In genomic region chr16:3689731-3690130, GRCh38 we compare ENCODE assay signal across 15 cellular contexts. TPM values are rescaled to one million over a fixed set of nuclear protein-coding genes. Genes with fewer than 3 reads are reported as not detected.
A peak's percentile ranks its signal among the peaks of the same experiment; 100 is the strongest.
DNase-seq lines count a peak whose midpoint lies in the region; ATAC-seq and TF ChIP-seq lines count a peak whose summit lies in the region.
"Had no signal": no experiment of that assay in that cellular context is flagged by ENCODE, and none has a peak within 500 bp of the region (broad histone marks: within the 10 kb centered on the region; RNA-seq: fewer than 3 reads in every experiment).

No MANE protein-coding gene starts in this region.

- BruUV-seq in A673 (replicated peaks; lab: Mats Ljungman, UMichigan) = no TSS peak

- H3K27me3 ChIP-seq in A673 (replicated peaks; ENCODE audit: insufficient read depth, low read depth, low read length, poor library complexity) (no peaks in the 10 kb centered on the region), KMS-11 (ENCODE audit: insufficient read depth, low read depth) (no peaks in the 10 kb centered on the region), fibroblast of lung (ENCODE audit: control insufficient read depth, insufficient read depth, low read length) (no peaks in the 10 kb centered on the region), sigmoid colon (no peaks in the 10 kb centered on the region), endodermal cell (ENCODE audit: control insufficient read depth, insufficient read depth, low read length, poor library complexity, severe bottlenecking) (no peaks in the 10 kb centered on the region)
- H3K27me3 ChIP-seq: brain microvascular endothelial cell, left lung, upper lobe of left lung had no signal

- H3K27ac ChIP-seq in A673 (ENCODE audit: low read depth, low read length, poor library complexity, severe bottlenecking) (peak overlapping the region; percentile 43), KMS-11 (peak overlapping the region; percentile 67; the same call in 1 of the 2 replicates), fibroblast of lung (ENCODE audit: insufficient read depth, low read length) (peak overlapping the region; percentile 31), sigmoid colon (peak overlapping the region; percentile 57 to 77 (median 72)), endodermal cell (ENCODE audit: low read depth, low read length) (no peak overlapping the region)
- H3K27ac ChIP-seq: brain microvascular endothelial cell, left lung had no signal

- no peak for TF ChIP-seq EP300 in sigmoid colon (IDR thresholded peaks at IDR 0.05)

- H3K79me2 ChIP-seq in KMS-11 (ENCODE audit: insufficient read depth, low read depth) (peaks cover 41% of the 10 kb centered on the region; the same call in 1 of the 2 replicates), fibroblast of lung (ENCODE audit: control insufficient read depth, insufficient read depth, low read length) (no peaks in the 10 kb centered on the region)

- no peaks in the 10 kb centered on the region for H3K9me3 Mint-ChIP-seq in endodermal cell
- H3K9me3 Mint-ChIP-seq: activated naive CD4-positive, alpha-beta T cell treated with anti-CD3 and anti-CD28 coated beads, Interleukin-2, amount 50 U/mL, for 72 hours; activated T-helper 1 cell treated with anti-CD3 and anti-CD28 coated beads, Interleukin-12 subunit alpha, Interleukin-12 subunit beta, Interleukin-2, Interleukin-4 antibody, amounts not matched to agents 30 ng/mL and 10 ng/mL and 1 ng/mL, durations not matched to agents 14 hours and 24 hours and 36 hours; CD4-positive, alpha-beta memory T cell had no signal

- H3K9me3 ChIP-seq in A673 (ENCODE audit: low read depth, low read length, poor library complexity, severe bottlenecking) = no peaks in the 10 kb centered on the region
- H3K9me3 ChIP-seq in fibroblast of lung (ENCODE audit: control insufficient read depth, insufficient read depth, low read depth, low read length) = no peaks in the 10 kb centered on the region
- no peaks in the 10 kb centered on the region for H3K9me3 ChIP-seq in sigmoid colon
- no peaks in the 10 kb centered on the region for H3K9me3 ChIP-seq in endodermal cell (ENCODE audit: control insufficient read depth, low read length)
- H3K9me3 ChIP-seq: left lung, mucosa of descending colon, upper lobe of left lung had no signal

- H3K4me2 ChIP-seq in KMS-11 = peak overlapping the region; percentile 85; the same call in 1 of the 2 replicates
- no peak overlapping the region for H3K4me2 ChIP-seq in fibroblast of lung (ENCODE audit: extremely low read depth, insufficient read depth, low read length)

- H3K27ac Mint-ChIP-seq in endodermal cell = no peak overlapping the region
- H3K27ac Mint-ChIP-seq: activated T-helper 1 cell treated with anti-CD3 and anti-CD28 coated beads, Interleukin-12 subunit alpha, Interleukin-12 subunit beta, Interleukin-2, Interleukin-4 antibody, amounts not matched to agents 30 ng/mL and 10 ng/mL and 1 ng/mL, durations not matched to agents 14 hours and 24 hours and 36 hours had no signal

- no peak overlapping the region for H3K4me3 Mint-ChIP-seq in endodermal cell
- H3K4me3 Mint-ChIP-seq: activated T-helper 1 cell treated with anti-CD3 and anti-CD28 coated beads, Interleukin-12 subunit alpha, Interleukin-12 subunit beta, Interleukin-2, Interleukin-4 antibody, amounts not matched to agents 30 ng/mL and 10 ng/mL and 1 ng/mL, durations not matched to agents 14 hours and 24 hours and 36 hours had no signal

- H2AFZ ChIP-seq in KMS-11 (ENCODE audit: low read depth) (no peak overlapping the region), fibroblast of lung (ENCODE audit: low read length) (no peak overlapping the region)

- POLR2A ChIA-PET in A673 (lab: Charles Lee; ENCODE audit: low non-redundant PET) = no interaction called here

- TF ChIP-seq CTCF in A673 (conservative IDR thresholded peaks at IDR 0.05; ENCODE audit: low read depth, low read length) (no peak), KMS-11 (conservative IDR thresholded peaks at IDR 0.05; ENCODE audit: low read depth, low read length) (no peak), fibroblast of lung (conservative IDR thresholded peaks at IDR 0.05 in 1 of 2, IDR thresholded peaks at IDR 0.05 in 1 of 2; ENCODE audit: low read depth in 1 of 2, low read length in 2 of 2) (no peak), sigmoid colon (IDR thresholded peaks at IDR 0.05) (no peak), endodermal cell (conservative IDR thresholded peaks at IDR 0.05) (no peak)

- H3K27me3 Mint-ChIP-seq in endodermal cell (ENCODE audit: insufficient read depth) = no peaks in the 10 kb centered on the region
- H3K27me3 Mint-ChIP-seq: CD4-positive, alpha-beta memory T cell had no signal

- 93 to 95% methylated on average over 7 of the region's 7 CpGs for WGBS in sigmoid colon, 2 donors
- WGBS in endodermal cell (ENCODE audit: insufficient coverage in 1 of 2, insufficient read length in 1 of 2), 2 experiments = 92 to 93% methylated on average over 6 to 7 of the region's 7 CpGs

- peaks cover 54% of the 10 kb centered on the region for H3K36me3 Mint-ChIP-seq in endodermal cell (ENCODE audit: low read depth)

- H3K4me3 ChIP-seq in A673 (ENCODE audit: low read depth, low read length, poor library complexity, severe bottlenecking) = no peak overlapping the region
- H3K4me3 ChIP-seq in KMS-11 (IDR thresholded peaks at IDR 0.05; ENCODE audit: insufficient read depth, low read depth, low read length) = no peak overlapping the region
- no peak overlapping the region for H3K4me3 ChIP-seq in fibroblast of lung (replicated peaks in 1 of 4; ENCODE audit: control extremely low read depth in 1 of 4, insufficient read depth in 1 of 4, low read depth in 3 of 4, low read length in 4 of 4)
- no peak overlapping the region for H3K4me3 ChIP-seq in sigmoid colon
- no peak overlapping the region for H3K4me3 ChIP-seq in endodermal cell (ENCODE audit: low read length)
- H3K4me3 ChIP-seq: left lung, mucosa of descending colon had no signal

- CTCF ChIA-PET in A673 (lab: Charles Lee) = interaction anchor here (0.5 to 1.6 kb wide), 6 partner anchors 12 to 582 kb away, joined by 3 to 18 read pairs (median 5); no protein-coding TSS in a partner anchor

- H4K20me1 ChIP-seq in KMS-11 (ENCODE audit: insufficient read depth) (0 out of 2 replicates have a peak, but pooled peaks cover 3% of the 10 kb centered on the region), fibroblast of lung (ENCODE audit: control insufficient read depth, extremely low read depth, insufficient read depth, low read length) (no peaks in the 10 kb centered on the region)

- H3K4me1 Mint-ChIP-seq in endodermal cell = peaks cover 4% of the 10 kb centered on the region

- no peak for TF ChIP-seq POLR2A in sigmoid colon (IDR thresholded peaks at IDR 0.05)

- H3K4me1 ChIP-seq in A673 (ENCODE audit: insufficient read depth, low read length, poor library complexity, severe bottlenecking) = peaks cover 12% of the 10 kb centered on the region
- H3K4me1 ChIP-seq in KMS-11 (ENCODE audit: low read depth, poor library complexity, severe bottlenecking) = peaks cover 53% of the 10 kb centered on the region
- peaks cover 3% of the 10 kb centered on the region for H3K4me1 ChIP-seq in fibroblast of lung (ENCODE audit: control insufficient read depth, extremely low read depth, insufficient read depth, low read length)
- H3K4me1 ChIP-seq in sigmoid colon = peaks cover 0 to 17% (median 14%) of the 10 kb centered on the region in 4 donors
- H3K4me1 ChIP-seq in endodermal cell (ENCODE audit: control insufficient read depth, insufficient read depth, low read length) = peaks cover 3% of the 10 kb centered on the region

- H3K36me3 ChIP-seq in A673 (ENCODE audit: insufficient read depth, low read length, poor library complexity, severe bottlenecking) (peaks cover 53% of the 10 kb centered on the region), KMS-11 (ENCODE audit: insufficient read depth) (no peaks in the 10 kb centered on the region; the same call in 1 of the 2 replicates), fibroblast of lung (ENCODE audit: control insufficient read depth, insufficient read depth, low read length) (peaks cover 12% of the 10 kb centered on the region), sigmoid colon (peaks cover 0 to 39% (median 16%) of the 10 kb centered on the region in 4 donors), endodermal cell (ENCODE audit: control insufficient read depth, insufficient read depth, low read length) (peaks cover 53% of the 10 kb centered on the region)

- DNase-seq in A673 (ENCODE audit: low spot score) (no peak), fibroblast of lung (ENCODE audit: low read depth in 2 of 2) (no peak), sigmoid colon (no peak), endodermal cell (no peak), NCI-H1694 (lab: John Stamatoyannopoulos, UW) (no peak), AML-193 (lab: John Stamatoyannopoulos, UW) (no peak)

- intact Hi-C loops in A673 (cut with micrococcal nuclease; ENCODE audit: unreplicated experiment) = loop anchor here (10.0 kb wide), 2 partner anchors 185 to 565 kb away; no protein-coding TSS in a partner anchor
- intact Hi-C loops in sigmoid colon (cut with DNase I) = loop anchor here (5.0 kb wide), 1 partner anchor 428 kb away; the partner anchor contains the start of gene ADCY9

- H3K9ac ChIP-seq in KMS-11 (no peak overlapping the region), fibroblast of lung (ENCODE audit: insufficient read depth, low read length) (no peak overlapping the region), endodermal cell (ENCODE audit: extremely low read depth, low read length, poor library complexity, severe bottlenecking) (no peak overlapping the region)

- ATAC-seq in GM18520 (IDR thresholded peaks at IDR 0.05; ENCODE audit: unreplicated experiment) = no peak

RNA-seq across cellular contexts. Expression of gene TRAP1, which starts 27.6 kb away (rescaled TPM):
- total RNA-seq in A673 (2021) = 280 and 300 TPM in 2 replicates
- total RNA-seq in fibroblast of lung = 42.6 and 97.8 TPM in 2 replicates
- 52.1 and 110 TPM in 2 replicates for polyA plus RNA-seq in fibroblast of lung
- 66.5 and 130 TPM in 2 replicates for polyA plus RNA-seq in fibroblast of lung (2012)
- polyA minus RNA-seq in fibroblast of lung (ENCODE audit: low replicate concordance) = 304 and 369 TPM in 2 replicates
- 10 to 100 TPM; 38.8 to 53.5 (median 47.1) TPM for total RNA-seq in sigmoid colon
- polyA plus RNA-seq in sigmoid colon = 10 to 100 TPM; 17.4 to 64.9 (median 28.7) TPM
- 100 to 1,000 TPM; 144 to 156 TPM for total RNA-seq in endodermal cell
- 114 TPM for polyA plus RNA-seq in endodermal cell (2013, experiment 1 of 2)
- polyA plus RNA-seq in endodermal cell (2013, experiment 2 of 2) = 102 TPM

RNA-seq across cellular contexts. Expression of gene DNASE1, which starts 35.2 kb away (rescaled TPM):
- total RNA-seq in A673 (2021) = 17.9 and 19.1 TPM in 2 replicates
- 18.5 and 29.1 TPM in 2 replicates for total RNA-seq in fibroblast of lung
- 2.9 and 4.5 TPM in 2 replicates for polyA plus RNA-seq in fibroblast of lung
- polyA plus RNA-seq in fibroblast of lung (2012) = 5.4 and 5.8 TPM in 2 replicates
- polyA minus RNA-seq in fibroblast of lung (ENCODE audit: low replicate concordance) = 6.6 and 49.6 TPM in 2 replicates
- 10 to 100 TPM in 3 of 4 donors, 1 to 10 TPM in 1; 8.9 to 22.4 (median 11.9) TPM for total RNA-seq in sigmoid colon
- polyA plus RNA-seq in sigmoid colon = 10 to 100 TPM in 1 of 3 donors, 1 to 10 TPM in 2; 1.2 to 15.9 (median 4.4) TPM
- 10 to 100 TPM; 31.2 to 32.2 TPM for total RNA-seq in endodermal cell
- 20.6 TPM for polyA plus RNA-seq in endodermal cell (2013, experiment 1 of 2)
- polyA plus RNA-seq in endodermal cell (2013, experiment 2 of 2) = 18.7 TPM
